In the genomic region with DNA sequence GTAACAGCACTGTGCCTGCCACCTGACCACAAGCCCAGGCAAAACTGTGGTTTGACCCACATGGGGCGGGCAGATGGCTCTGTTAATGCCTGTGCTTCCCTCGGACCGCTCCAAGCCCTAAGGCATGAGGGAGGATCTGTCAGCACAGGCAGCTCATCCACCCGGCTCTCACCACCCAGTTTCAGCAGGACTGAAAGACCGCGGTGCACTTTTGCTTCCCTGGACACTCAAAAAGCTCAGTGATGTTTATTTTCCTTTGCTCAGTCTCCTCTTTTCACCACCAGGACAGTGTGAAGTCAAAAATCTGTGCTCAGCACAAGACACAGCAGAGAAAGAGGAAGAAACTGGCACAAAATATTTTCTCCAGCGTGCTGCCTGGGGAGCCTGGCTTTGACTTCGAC, we compare ENCODE assay signal across 1 cellular context.
TF ChIP-seq lines count a peak whose summit lies in the region.

No MANE protein-coding gene starts in this region.

TF ChIP-seq in IMR-90, 13 proteins besides CTCF, POLR2A, EP300 and RAD21 (continued from another document):
- TF ChIP-seq, protein P1, sequence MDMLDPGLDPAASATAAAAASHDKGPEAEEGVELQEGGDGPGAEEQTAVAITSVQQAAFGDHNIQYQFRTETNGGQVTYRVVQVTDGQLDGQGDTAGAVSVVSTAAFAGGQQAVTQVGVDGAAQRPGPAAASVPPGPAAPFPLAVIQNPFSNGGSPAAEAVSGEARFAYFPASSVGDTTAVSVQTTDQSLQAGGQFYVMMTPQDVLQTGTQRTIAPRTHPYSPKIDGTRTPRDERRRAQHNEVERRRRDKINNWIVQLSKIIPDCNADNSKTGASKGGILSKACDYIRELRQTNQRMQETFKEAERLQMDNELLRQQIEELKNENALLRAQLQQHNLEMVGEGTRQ (IDR thresholded peaks at IDR 0.05; ENCODE audit: low read depth, low read length) = no peak
- TF ChIP-seq, protein P2, sequence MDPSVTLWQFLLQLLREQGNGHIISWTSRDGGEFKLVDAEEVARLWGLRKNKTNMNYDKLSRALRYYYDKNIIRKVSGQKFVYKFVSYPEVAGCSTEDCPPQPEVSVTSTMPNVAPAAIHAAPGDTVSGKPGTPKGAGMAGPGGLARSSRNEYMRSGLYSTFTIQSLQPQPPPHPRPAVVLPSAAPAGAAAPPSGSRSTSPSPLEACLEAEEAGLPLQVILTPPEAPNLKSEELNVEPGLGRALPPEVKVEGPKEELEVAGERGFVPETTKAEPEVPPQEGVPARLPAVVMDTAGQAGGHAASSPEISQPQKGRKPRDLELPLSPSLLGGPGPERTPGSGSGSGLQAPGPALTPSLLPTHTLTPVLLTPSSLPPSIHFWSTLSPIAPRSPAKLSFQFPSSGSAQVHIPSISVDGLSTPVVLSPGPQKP (IDR thresholded peaks at IDR 0.05; ENCODE audit: borderline replicate concordance, low read depth, low read length) = no peak
- TF ChIP-seq FOS (IDR thresholded peaks at IDR 0.05; ENCODE audit: low read depth, low read length) (no peak), CHD1 (IDR thresholded peaks at IDR 0.05; ENCODE audit: low read depth, low read length) (no peak), MAFK (IDR thresholded peaks at IDR 0.05; ENCODE audit: low read depth, low read length) (no peak)
